1 cellular context compared by ENCODE assay signal in genomic region chr16:3812469-3813172, GRCh38.
TF ChIP-seq lines count a peak whose summit lies in the region.

No MANE protein-coding gene starts in this region.

TF ChIP-seq in K562, 482 proteins besides CTCF, POLR2A, EP300 and RAD21 (continued from another document):
- TF ChIP-seq ARID4B (CRISPR knock-in tag; IDR thresholded peaks at IDR 0.05) (no peak), MAZ (CRISPR knock-in tag; conservative IDR thresholded peaks at IDR 0.05 in 1 of 2, IDR thresholded peaks at IDR 0.05 in 1 of 2) (no peak), FOXP1 (CRISPR knock-in tag; IDR thresholded peaks at IDR 0.05) (no peak), BHLHE40 (IDR thresholded peaks at IDR 0.05; ENCODE audit: low read length) (no peak), BACH1 (tag; IDR thresholded peaks at IDR 0.05) (no peak), ZNF644 (tag; IDR thresholded peaks at IDR 0.05; ENCODE audit: low read depth) (no peak), ZNF740 (CRISPR knock-in tag; IDR thresholded peaks at IDR 0.05) (no peak), ZNF740 (tag; IDR thresholded peaks at IDR 0.05) (no peak), ETV1 (tag; conservative IDR thresholded peaks at IDR 0.05; ENCODE audit: low read depth) (no peak), THAP7 (CRISPR knock-in tag; IDR thresholded peaks at IDR 0.05) (no peak), TRIM25 (IDR thresholded peaks at IDR 0.05; ENCODE audit: borderline replicate concordance) (no peak), FOS (IDR thresholded peaks at IDR 0.05; ENCODE audit: extremely low read depth, insufficient read length) (no peak), NFE2L1 (tag; IDR thresholded peaks at IDR 0.05; ENCODE audit: borderline replicate concordance, low read depth) (no peak), ATF7 (IDR thresholded peaks at IDR 0.05) (no peak), ZNF407 (IDR thresholded peaks at IDR 0.05; ENCODE audit: low read depth) (no peak), UBTF (IDR thresholded peaks at IDR 0.05; ENCODE audit: borderline replicate concordance in 1 of 2, low read depth in 2 of 2, low read length in 2 of 2) (no peak)
